Comparison of ENCODE assay signal across 8 cellular contexts in genomic region chr2:56008661-56009411, GRCh38.
DNase-seq lines count a peak whose midpoint lies in the region; ATAC-seq and TF ChIP-seq lines count a peak whose summit lies in the region.

No MANE protein-coding gene starts in this region.

- no peak overlapping the region for H3K4me3 Mint-ChIP-seq in stimulated activated naive CD8-positive, alpha-beta T cell treated with anti-CD3 and anti-CD28 coated beads, Interleukin-15, amount 100 ng/mL, for 72 hours

- no peak overlapping the region for H3K27ac Mint-ChIP-seq in stimulated activated naive CD8-positive, alpha-beta T cell treated with anti-CD3 and anti-CD28 coated beads, Interleukin-15, amount 100 ng/mL, for 72 hours

- TF ChIP-seq CTCF in VCaP (conservative IDR thresholded peaks at IDR 0.05) = no peak
- TF ChIP-seq CTCF in GM20000 (IDR thresholded peaks at IDR 0.05; ENCODE audit: extremely low read depth, missing control alignments) = no peak

- no peaks in the 10 kb centered on the region for H3K27me3 Mint-ChIP-seq in stimulated activated naive CD8-positive, alpha-beta T cell treated with anti-CD3 and anti-CD28 coated beads, Interleukin-15, amount 100 ng/mL, for 72 hours

- H3K27ac ChIP-seq in VCaP = peak overlapping the region; percentile 21

- DNase-seq in NCI-H2107 treated with DMSO at 0.1 percent for 48 hours (lab: John Stamatoyannopoulos, UW; ENCODE audit: unreplicated experiment) = peak; percentile 77
- no peak for DNase-seq in NCI-H2107 (lab: John Stamatoyannopoulos, UW)
- DNase-seq in hippocampal formation (lab: John Stamatoyannopoulos, UW) = peak; percentile 70 to 73
- peak; percentile 72 for DNase-seq in stromal cell of bone marrow (ENCODE audit: low read depth)
- DNase-seq in stimulated activated naive CD8-positive, alpha-beta T cell treated with anti-CD3 and anti-CD28 coated beads, Interleukin-15, amount 100 ng/mL, for 72 hours = no peak
- no peak for DNase-seq in GM20000 (ENCODE audit: low spot score)

- H3K4me1 Mint-ChIP-seq in stimulated activated naive CD8-positive, alpha-beta T cell treated with anti-CD3 and anti-CD28 coated beads, Interleukin-15, amount 100 ng/mL, for 72 hours = no peaks in the 10 kb centered on the region

- ATAC-seq in stimulated activated naive CD8-positive, alpha-beta T cell treated with anti-CD3 and anti-CD28 coated beads, Interleukin-15, amount 100 ng/mL, for 72 hours = no peak
- no peak for ATAC-seq in HG02759 (IDR thresholded peaks at IDR 0.05; ENCODE audit: unreplicated experiment)

- H3K9me3 Mint-ChIP-seq in stimulated activated naive CD8-positive, alpha-beta T cell treated with anti-CD3 and anti-CD28 coated beads, Interleukin-15, amount 100 ng/mL, for 72 hours = no peaks in the 10 kb centered on the region

Comparison
In these comparisons a context has a peak if more than half of its experiments do, and no peak if none do; other contexts are left out.
1. DNase-seq: peak in NCI-H2107 treated with DMSO at 0.1 percent for 48 hours (single experiment), hippocampal formation (2 of 2) and stromal cell of bone marrow (single experiment); none in NCI-H2107 (single experiment), stimulated activated naive CD8-positive, alpha-beta T cell treated with anti-CD3 and anti-CD28 coated beads, Interleukin-15, amount 100 ng/mL, for 72 hours (0 of 2) and GM20000 (single experiment).